Comparison of ENCODE assay signal across 19 cellular contexts in the genomic region with DNA sequence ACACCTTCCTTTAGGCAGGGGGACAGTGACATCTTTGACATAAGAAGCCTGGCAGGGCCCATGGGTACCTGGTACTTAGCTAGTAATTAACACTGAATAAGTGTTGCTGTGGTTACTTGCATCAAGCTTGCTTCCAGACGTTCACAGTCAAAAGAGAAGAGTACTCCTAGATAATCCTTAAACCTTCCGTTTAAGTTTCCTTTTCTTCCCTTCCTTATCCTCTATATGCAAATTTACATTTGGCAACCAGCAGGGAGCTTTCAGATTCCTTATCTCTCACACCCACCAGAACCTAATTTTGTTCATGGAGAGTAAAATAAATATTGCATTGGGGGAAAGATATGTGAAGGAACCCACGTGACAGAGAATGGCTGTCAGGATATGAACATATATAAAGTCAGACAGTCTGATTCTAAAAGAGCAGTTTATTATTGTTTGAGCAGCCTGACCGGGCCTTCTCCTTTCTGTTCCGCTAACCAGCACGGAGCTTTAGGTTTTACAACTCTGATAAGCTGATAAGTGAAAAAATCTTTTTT. TPM values are rescaled to one million over a fixed set of nuclear protein-coding genes. Genes with fewer than 3 reads are reported as not detected.
DNase-seq lines count a peak whose midpoint lies in the region; ATAC-seq and TF ChIP-seq lines count a peak whose summit lies in the region.
"Had no signal": no experiment of that assay in that cellular context is flagged by ENCODE, and none has a peak within 500 bp of the region (broad histone marks: within the 10 kb centered on the region; RNA-seq: fewer than 3 reads in every experiment).

No MANE protein-coding gene starts in this region.

- TF ChIP-seq CTCF in fibroblast of lung (conservative IDR thresholded peaks at IDR 0.05 in 1 of 2, IDR thresholded peaks at IDR 0.05 in 1 of 2; ENCODE audit: low read depth in 1 of 2, low read length in 2 of 2) (no peak), mucosa of descending colon (IDR thresholded peaks at IDR 0.05) (no peak), GM20000 (IDR thresholded peaks at IDR 0.05; ENCODE audit: extremely low read depth, missing control alignments) (no peak)

- H3K27ac Mint-ChIP-seq in activated naive CD8-positive, alpha-beta T cell treated with anti-CD3 and anti-CD28 coated beads, Interleukin-2, amount 50 U/mL, for 24 hours, result no peak overlapping the region
- H3K27ac Mint-ChIP-seq: CD4-positive, alpha-beta T cell; memory B cell; natural killer cell treated with Interleukin-12 subunit alpha and Interleukin-12 subunit beta and Interleukin-15 and Interleukin-18, amount 100 ng/mL, for 72 hours; stimulated activated memory B cell treated with anti-CD40 and anti-IgM and Interleukin-4, amounts not matched to agents 10 μg/mL and 1 μg/mL and 100 μg/mL, for 72 hours had no signal

- H3K36me3 ChIP-seq in SK-N-MC (ENCODE audit: insufficient read depth, low read length), result no peaks in the 10 kb centered on the region
- H3K36me3 ChIP-seq in fibroblast of lung (ENCODE audit: control insufficient read depth, insufficient read depth, low read length), result no peaks in the 10 kb centered on the region
- no peaks in the 10 kb centered on the region for H3K36me3 ChIP-seq in mucosa of descending colon (ENCODE audit: low read depth)

- no peaks in the 10 kb centered on the region for H3K4me1 ChIP-seq in fibroblast of lung (ENCODE audit: control insufficient read depth, extremely low read depth, insufficient read depth, low read length)
- peaks cover 9% of the 10 kb centered on the region for H3K4me1 ChIP-seq in mucosa of descending colon (ENCODE audit: low read depth)

- intact Hi-C loops in mucosa of descending colon (cut with DNase I, micrococcal nuclease), result no loop called here

- H2AFZ ChIP-seq in fibroblast of lung (ENCODE audit: low read length), result no peak overlapping the region

- peak; percentile 50 for ATAC-seq in mucosa of descending colon
- no peak for ATAC-seq in activated naive CD8-positive, alpha-beta T cell treated with anti-CD3 and anti-CD28 coated beads, Interleukin-2, amount 50 U/mL, for 24 hours
- ATAC-seq: foreskin keratinocyte; natural killer cell treated with Interleukin-12 subunit alpha and Interleukin-12 subunit beta and Interleukin-15 and Interleukin-18, amount 100 ng/mL, for 72 hours; stimulated activated memory B cell treated with anti-CD40 and anti-IgM and Interleukin-4, amounts not matched to agents 10 μg/mL and 1 μg/mL and 100 μg/mL, for 72 hours had no signal

- peaks cover 17% of the 10 kb centered on the region for H3K27me3 Mint-ChIP-seq in activated naive CD8-positive, alpha-beta T cell treated with anti-CD3 and anti-CD28 coated beads, Interleukin-2, amount 50 U/mL, for 24 hours
- H3K27me3 Mint-ChIP-seq: memory B cell; stimulated activated memory B cell treated with anti-CD40 and anti-IgM and Interleukin-4, amounts not matched to agents 10 μg/mL and 1 μg/mL and 100 μg/mL, for 72 hours had no signal

- no peaks in the 10 kb centered on the region for H3K9me3 Mint-ChIP-seq in activated naive CD8-positive, alpha-beta T cell treated with anti-CD3 and anti-CD28 coated beads, Interleukin-2, amount 50 U/mL, for 24 hours
- H3K9me3 Mint-ChIP-seq: CD4-positive, alpha-beta T cell; memory B cell; natural killer cell treated with Interleukin-12 subunit alpha and Interleukin-12 subunit beta and Interleukin-15 and Interleukin-18, amount 100 ng/mL, for 72 hours; stimulated activated memory B cell treated with anti-CD40 and anti-IgM and Interleukin-4, amounts not matched to agents 10 μg/mL and 1 μg/mL and 100 μg/mL, for 72 hours had no signal

- DNase-seq in EH (ENCODE audit: low read depth) (peak; percentile 36), SK-N-MC (ENCODE audit: low read depth, low spot score) (peak; percentile 68), fibroblast of lung (ENCODE audit: low read depth in 2 of 2) (peak; percentile 45 to 48), mucosa of descending colon (no peak), GM20000 (ENCODE audit: low spot score) (no peak), NCI-H446 (lab: John Stamatoyannopoulos, UW) (no peak)
- no peak for DNase-seq in activated naive CD8-positive, alpha-beta T cell treated with anti-CD3 and anti-CD28 coated beads, Interleukin-2, amount 50 U/mL, for 24 hours
- DNase-seq: activated CD4-positive, alpha-beta T cell treated with anti-CD3 and anti-CD28 coated beads for 48 hours; activated CD8-positive, alpha-beta memory T cell treated with anti-CD3 and anti-CD28 coated beads, Interleukin-2, amount 50 U/mL, for 4 hours; activated effector memory CD4-positive, alpha-beta T cell treated with Interleukin-2 at 50 U/mL for 16 hours; CD4-positive, alpha-beta T cell; DMS53; foreskin keratinocyte; KG1; NCI-H187 treated with DMSO at 0.1 percent for 48 hours; NCI-H345 had no signal

- H3K79me2 ChIP-seq in fibroblast of lung (ENCODE audit: control insufficient read depth, insufficient read depth, low read length), result no peaks in the 10 kb centered on the region

- H3K9ac ChIP-seq in SK-N-MC (ENCODE audit: insufficient read length) (peak overlapping the region; percentile 12), fibroblast of lung (ENCODE audit: insufficient read depth, low read length) (no peak overlapping the region)

- H3K4me2 ChIP-seq in fibroblast of lung (ENCODE audit: extremely low read depth, insufficient read depth, low read length), result no peak overlapping the region

- H3K27ac ChIP-seq in SK-N-MC (peak overlapping the region; percentile 45), fibroblast of lung (ENCODE audit: insufficient read depth, low read length) (no peak overlapping the region)
- H3K27ac ChIP-seq: foreskin keratinocyte had no signal

- H3K4me3 ChIP-seq in SK-N-MC (peak overlapping the region; percentile 46), fibroblast of lung (replicated peaks in 1 of 4; ENCODE audit: control extremely low read depth in 1 of 4, insufficient read depth in 1 of 4, low read depth in 3 of 4, low read length in 4 of 4) (no peak overlapping the region), mucosa of descending colon (no peak overlapping the region)

- H3K4me1 Mint-ChIP-seq in activated naive CD8-positive, alpha-beta T cell treated with anti-CD3 and anti-CD28 coated beads, Interleukin-2, amount 50 U/mL, for 24 hours, result peaks cover 6% of the 10 kb centered on the region

- no peaks in the 10 kb centered on the region for H4K20me1 ChIP-seq in fibroblast of lung (ENCODE audit: control insufficient read depth, extremely low read depth, insufficient read depth, low read length)

- H3K27me3 ChIP-seq in fibroblast of lung (ENCODE audit: control insufficient read depth, insufficient read depth, low read length), result no peaks in the 10 kb centered on the region
- H3K27me3 ChIP-seq: foreskin keratinocyte had no signal

- H3K9me3 ChIP-seq in SK-N-MC (ENCODE audit: low read depth, low read length) (no peaks in the 10 kb centered on the region), fibroblast of lung (ENCODE audit: control insufficient read depth, insufficient read depth, low read depth, low read length) (no peaks in the 10 kb centered on the region), mucosa of descending colon (no peaks in the 10 kb centered on the region)

- no peak overlapping the region for H3K4me3 Mint-ChIP-seq in activated naive CD8-positive, alpha-beta T cell treated with anti-CD3 and anti-CD28 coated beads, Interleukin-2, amount 50 U/mL, for 24 hours
- H3K4me3 Mint-ChIP-seq: CD4-positive, alpha-beta T cell; memory B cell; natural killer cell treated with Interleukin-12 subunit alpha and Interleukin-12 subunit beta and Interleukin-15 and Interleukin-18, amount 100 ng/mL, for 72 hours; stimulated activated memory B cell treated with anti-CD40 and anti-IgM and Interleukin-4, amounts not matched to agents 10 μg/mL and 1 μg/mL and 100 μg/mL, for 72 hours had no signal

- no peaks in the 10 kb centered on the region for H3K36me3 Mint-ChIP-seq in activated naive CD8-positive, alpha-beta T cell treated with anti-CD3 and anti-CD28 coated beads, Interleukin-2, amount 50 U/mL, for 24 hours (ENCODE audit: low read depth)
- H3K36me3 Mint-ChIP-seq: memory B cell; natural killer cell treated with Interleukin-12 subunit alpha and Interleukin-12 subunit beta and Interleukin-15 and Interleukin-18, amount 100 ng/mL, for 72 hours; stimulated activated memory B cell treated with anti-CD40 and anti-IgM and Interleukin-4, amounts not matched to agents 10 μg/mL and 1 μg/mL and 100 μg/mL, for 72 hours had no signal

RNA-seq across cellular contexts. Expression of a gene that starts 7.8 kb away (rescaled TPM):
- total RNA-seq in fibroblast of lung (26.2 and 29.6 TPM in 2 replicates), mucosa of descending colon (10 to 100 TPM; 12.8 to 58.5 (median 27.4) TPM)
- polyA plus RNA-seq in fibroblast of lung, result 27.4 and 47.1 TPM in 2 replicates
- polyA plus RNA-seq in fibroblast of lung (2012), result 19.4 and 32.0 TPM in 2 replicates
- 18.6 and 30.0 TPM in 2 replicates for polyA minus RNA-seq in fibroblast of lung (ENCODE audit: low replicate concordance)

Comparison
In these comparisons a context has a peak if more than half of its experiments do, and no peak if none do; other contexts are left out.
1. DNase-seq: peak in EH (single experiment), SK-N-MC (single experiment) and fibroblast of lung (2 of 2); none in mucosa of descending colon (0 of 3), GM20000 (single experiment), activated naive CD8-positive, alpha-beta T cell treated with anti-CD3 and anti-CD28 coated beads, Interleukin-2, amount 50 U/mL, for 24 hours (single experiment) and NCI-H446 (0 of 2).